ENCODE assay signal across 26 cellular contexts in genomic region chr1:178819123-178819522, GRCh38. TPM values are rescaled to one million over a fixed set of nuclear protein-coding genes. Genes with fewer than 3 reads are reported as not detected.
DNase-seq lines count a peak whose midpoint lies in the region; ATAC-seq and TF ChIP-seq lines count a peak whose summit lies in the region.
"Had no signal": no experiment of that assay in that cellular context is flagged by ENCODE, and none has a peak within 500 bp of the region (broad histone marks: within the 10 kb centered on the region; RNA-seq: fewer than 3 reads in every experiment).

No MANE protein-coding gene starts in this region.

- H3K9me3 ChIP-seq in IMR-90 (ENCODE audit: control insufficient read depth, insufficient read depth, low read length), result no peaks in the 10 kb centered on the region
- no peaks in the 10 kb centered on the region for H3K9me3 ChIP-seq in endodermal cell (ENCODE audit: control insufficient read depth, low read length)
- H3K9me3 ChIP-seq in neural progenitor cell (ENCODE audit: low read depth), result no peaks in the 10 kb centered on the region
- H3K9me3 ChIP-seq: lower lobe of right lung, psoas muscle, tibial artery had no signal

- no peak overlapping the region for H2BK5ac ChIP-seq in IMR-90 (ENCODE audit: low read depth, low read length, poor library complexity, severe bottlenecking)

- H3K4me3 ChIP-seq in IMR-90 (ENCODE audit: insufficient read depth, low read depth, low read length) (no peak overlapping the region), endodermal cell (ENCODE audit: low read length) (no peak overlapping the region), neural progenitor cell (no peak overlapping the region)
- H3K4me3 ChIP-seq: lower lobe of right lung, psoas muscle, tibial artery had no signal

- peaks cover 21% of the 10 kb centered on the region for H3K36me3 ChIP-seq in IMR-90 (ENCODE audit: control insufficient read depth, insufficient read depth, low read length)
- H3K36me3 ChIP-seq in endodermal cell (ENCODE audit: control insufficient read depth, insufficient read depth, low read length), result peaks cover 45% of the 10 kb centered on the region
- no peaks in the 10 kb centered on the region for H3K36me3 ChIP-seq in neural progenitor cell
- H3K36me3 ChIP-seq: lower lobe of right lung, tibial artery had no signal

- peaks cover 5% of the 10 kb centered on the region for H3K4me1 Mint-ChIP-seq in endodermal cell
- no peaks in the 10 kb centered on the region for H3K4me1 Mint-ChIP-seq in neural progenitor cell
- H3K4me1 Mint-ChIP-seq in activated CD8-positive, alpha-beta T cell treated with anti-CD3 and anti-CD28 coated beads for 36 hours (ENCODE audit: low read depth), result peaks cover 10% of the 10 kb centered on the region
- H3K4me1 Mint-ChIP-seq: neural crest cell had no signal

- peaks cover 14 to 16% of the 10 kb centered on the region in 2 experiments for H3K79me1 ChIP-seq in IMR-90 (ENCODE audit: low read depth in 1 of 2, low read length in 2 of 2)

- no peak overlapping the region for H2BK15ac ChIP-seq in IMR-90 (ENCODE audit: low read depth, low read length)

- TF ChIP-seq CTCF in IMR-90 (conservative IDR thresholded peaks at IDR 0.05; ENCODE audit: low read depth, low read length), result no peak
- no peak for TF ChIP-seq CTCF in endodermal cell (conservative IDR thresholded peaks at IDR 0.05)
- no peak for TF ChIP-seq CTCF in neural progenitor cell (IDR thresholded peaks at IDR 0.05)
- no peak for TF ChIP-seq CTCF in activated CD8-positive, alpha-beta T cell treated with anti-CD3 and anti-CD28 coated beads for 36 hours (IDR thresholded peaks at IDR 0.05)

- H3K27me3 Mint-ChIP-seq in endodermal cell (ENCODE audit: insufficient read depth), result no peaks in the 10 kb centered on the region
- H3K27me3 Mint-ChIP-seq in neural progenitor cell (ENCODE audit: insufficient read depth, low read depth), result no peaks in the 10 kb centered on the region
- no peaks in the 10 kb centered on the region for H3K27me3 Mint-ChIP-seq in activated CD8-positive, alpha-beta T cell treated with anti-CD3 and anti-CD28 coated beads for 36 hours
- H3K27me3 Mint-ChIP-seq: activated naive CD4-positive, alpha-beta T cell treated with anti-CD3 and anti-CD28 coated beads, Interleukin-2, amount 50 U/mL, for 24 hours; CD4-positive, alpha-beta T cell; stimulated activated naive CD8-positive, alpha-beta T cell treated with anti-CD3 and anti-CD28 coated beads, Interleukin-15, amount 100 ng/mL, for 72 hours had no signal

- H3K79me2 ChIP-seq in neural progenitor cell (ENCODE audit: low read depth), result no peaks in the 10 kb centered on the region

- no peak for TF ChIP-seq POLR2A in IMR-90 (IDR thresholded peaks at IDR 0.05; ENCODE audit: low read depth, low read length)

- WGBS in IMR-90 (ENCODE audit: extremely low coverage in 2 of 2, insufficient read length in 1 of 2), 2 experiments, result 80% methylated on average over 1 of the region's 4 CpGs; no CpG with 5 or more reads in 1 of the 2 experiments
- 88 to 89% methylated on average over 1 to 4 of the region's 4 CpGs for WGBS in endodermal cell (ENCODE audit: insufficient coverage in 1 of 2, insufficient read length in 1 of 2), 2 experiments

- no peak for ATAC-seq in IMR-90 (ENCODE audit: low read depth)
- ATAC-seq in HG03378 (IDR thresholded peaks at IDR 0.05; ENCODE audit: unreplicated experiment), result no peak
- ATAC-seq in activated CD8-positive, alpha-beta T cell treated with anti-CD3 and anti-CD28 coated beads for 36 hours, result no peak
- ATAC-seq: lower lobe of right lung; psoas muscle; stimulated activated naive CD8-positive, alpha-beta T cell treated with anti-CD3 and anti-CD28 coated beads, Interleukin-15, amount 100 ng/mL, for 72 hours had no signal

- H3K27ac Mint-ChIP-seq in endodermal cell (peak overlapping the region; percentile 74), neural progenitor cell (no peak overlapping the region)
- no peak overlapping the region for H3K27ac Mint-ChIP-seq in activated CD8-positive, alpha-beta T cell treated with anti-CD3 and anti-CD28 coated beads for 36 hours
- H3K27ac Mint-ChIP-seq: activated naive CD4-positive, alpha-beta T cell treated with anti-CD3 and anti-CD28 coated beads, Interleukin-2, amount 50 U/mL, for 24 hours; CD4-positive, alpha-beta T cell had no signal

- H3K4ac ChIP-seq in IMR-90 (ENCODE audit: low read depth, low read length), result no peak overlapping the region

- intact Hi-C loops in IMR-90 (cut with micrococcal nuclease), result no loop called here
- intact Hi-C loops in activated CD8-positive, alpha-beta T cell treated with anti-CD3 and anti-CD28 coated beads for 36 hours (cut with micrococcal nuclease), result no loop called here

- no peak overlapping the region for H4K8ac ChIP-seq in IMR-90 (ENCODE audit: low read depth in 2 of 2, low read length in 2 of 2)

- POLR2A ChIA-PET in IMR-90 (lab: Charles Lee; ENCODE audit: unreplicated experiment), result no interaction called here
- POLR2A ChIA-PET in activated CD8-positive, alpha-beta T cell treated with anti-CD3 and anti-CD28 coated beads for 36 hours (lab: Charles Lee), result no interaction called here

- no peak overlapping the region for H2BK120ac ChIP-seq in IMR-90 (ENCODE audit: low read depth, low read length)

- no peak for TF ChIP-seq RAD21 in IMR-90 (IDR thresholded peaks at IDR 0.05; ENCODE audit: low read length)

- CTCF ChIA-PET in IMR-90 (lab: Yijun Ruan, JAX), result interaction anchor here (0.6 kb wide), 1 partner anchor 110 kb away, joined by 3 read pairs; no protein-coding TSS in a partner anchor
- CTCF ChIA-PET in activated CD8-positive, alpha-beta T cell treated with anti-CD3 and anti-CD28 coated beads for 36 hours (lab: Charles Lee), result interaction anchor here (2.2 kb wide), 1 partner anchor 183 kb away, joined by 6 read pairs; no protein-coding TSS in a partner anchor

- H3K4me2 ChIP-seq in IMR-90 (ENCODE audit: low read depth, low read length) (no peak overlapping the region), neural progenitor cell (no peak overlapping the region)

- H3K27me3 ChIP-seq in IMR-90 (ENCODE audit: control insufficient read depth, insufficient read depth, low read length) (no peaks in the 10 kb centered on the region), endodermal cell (ENCODE audit: control insufficient read depth, insufficient read depth, low read length, poor library complexity, severe bottlenecking) (no peaks in the 10 kb centered on the region), neural progenitor cell (no peaks in the 10 kb centered on the region)
- H3K27me3 ChIP-seq: tibial artery had no signal

- H2AFZ ChIP-seq in IMR-90 (replicated peaks; ENCODE audit: low read length, poor library complexity) (no peak overlapping the region), neural progenitor cell (replicated peaks) (no peak overlapping the region)

- H3K36me3 Mint-ChIP-seq in endodermal cell (ENCODE audit: low read depth) (peaks cover 39% of the 10 kb centered on the region), neural progenitor cell (peaks cover 34% of the 10 kb centered on the region)
- peaks cover 14% of the 10 kb centered on the region for H3K36me3 Mint-ChIP-seq in activated CD8-positive, alpha-beta T cell treated with anti-CD3 and anti-CD28 coated beads for 36 hours (ENCODE audit: low read depth)

- no peak overlapping the region; the same call in 1 of the 2 replicates for H4K5ac ChIP-seq in IMR-90 (ENCODE audit: low read depth, low read length)

- H3K14ac ChIP-seq in IMR-90 (replicated peaks; ENCODE audit: low read depth, low read length), result 0 out of 2 replicates have a peak overlapping the region, but pooled peaks have one; percentile 9

- H3K23ac ChIP-seq in IMR-90 (ENCODE audit: low read depth, low read length), result no peak overlapping the region

- H3K18ac ChIP-seq in IMR-90 (ENCODE audit: low read depth, low read length), result no peak overlapping the region

- DNase-seq in NCI-H146 (lab: John Stamatoyannopoulos, UW) (peak; percentile 29), NCI-H146 treated with DMSO at 0.1 percent for 48 hours (lab: John Stamatoyannopoulos, UW; ENCODE audit: unreplicated experiment) (no peak), IMR-90 (peak; percentile 15), endodermal cell (peak; percentile 63), neural progenitor cell (ENCODE audit: low spot score) (peak; percentile 11), AG08395 (ENCODE audit: low spot score) (no peak)
- no peak for DNase-seq in activated CD8-positive, alpha-beta T cell treated with anti-CD3 and anti-CD28 coated beads for 36 hours
- DNase-seq: activated CD4-positive, alpha-beta T cell treated with anti-CD3 and anti-CD28 coated beads, Interleukin-2, amount 50 U/mL, for 1 hour; CD4-positive, alpha-beta T cell; cortex of kidney; DMS 273 treated with DMSO at 0.1 percent for 48 hours; kidney glomerular epithelial cell; lower lobe of right lung; NCI-H1436; NCI-H2171; NCI-H526; psoas muscle; RPMI8226; stimulated activated naive CD8-positive, alpha-beta T cell treated with anti-CD3 and anti-CD28 coated beads, Interleukin-15, amount 100 ng/mL, for 72 hours; tibial artery had no signal

- H2AK5ac ChIP-seq in IMR-90 (ENCODE audit: low read depth, low read length), result no peak overlapping the region

- no peak overlapping the region for H3K56ac ChIP-seq in IMR-90 (ENCODE audit: extremely low read depth, insufficient read depth, low read length)

- H3K9me3 Mint-ChIP-seq in endodermal cell (no peaks in the 10 kb centered on the region), neural progenitor cell (no peaks in the 10 kb centered on the region)
- no peaks in the 10 kb centered on the region for H3K9me3 Mint-ChIP-seq in activated CD8-positive, alpha-beta T cell treated with anti-CD3 and anti-CD28 coated beads for 36 hours
- H3K9me3 Mint-ChIP-seq: CD4-positive, alpha-beta T cell had no signal

- H2BK20ac ChIP-seq in IMR-90 (ENCODE audit: low read depth, low read length), result no peak overlapping the region

- no peak overlapping the region for H3K9ac ChIP-seq in IMR-90 (ENCODE audit: low read depth, low read length)
- no peak overlapping the region for H3K9ac ChIP-seq in endodermal cell (ENCODE audit: extremely low read depth, low read length, poor library complexity, severe bottlenecking)
- H3K9ac ChIP-seq in neural progenitor cell, result no peak overlapping the region

- H4K91ac ChIP-seq in IMR-90 (ENCODE audit: insufficient read depth, low read depth, low read length), result no peak overlapping the region

- BruUV-seq in IMR-90 (replicated peaks; lab: Mats Ljungman, UMichigan), result no TSS peak

- dilution Hi-C loops in IMR-90 (cut with HindIII; ENCODE audit: low sequenced_read_pairs, unreplicated experiment), result no loop called here

- H4K20me1 ChIP-seq in IMR-90 (ENCODE audit: insufficient read depth, low read length) (peaks cover 4% of the 10 kb centered on the region; the same call in 1 of the 2 replicates), neural progenitor cell (ENCODE audit: low read depth) (no peaks in the 10 kb centered on the region)

- H2AK9ac ChIP-seq in IMR-90 (replicated peaks; ENCODE audit: low read depth, low read length, poor library complexity), result no peak overlapping the region

- no peaks in the 10 kb centered on the region for H3F3A ChIP-seq in neural progenitor cell (ENCODE audit: low read depth)

- in situ Hi-C loops in IMR-90 (cut with MboI; ENCODE audit: low sequenced_read_pairs), result no loop called here

- 0 out of 2 replicates have a peak, but pooled peaks cover 2% of the 10 kb centered on the region for H3K9me1 ChIP-seq in IMR-90 (ENCODE audit: insufficient read depth, low read length)

- H3K4me3 Mint-ChIP-seq in endodermal cell (no peak overlapping the region), neural progenitor cell (no peak overlapping the region)
- H3K4me3 Mint-ChIP-seq in activated CD8-positive, alpha-beta T cell treated with anti-CD3 and anti-CD28 coated beads for 36 hours, result no peak overlapping the region
- H3K4me3 Mint-ChIP-seq: activated naive CD4-positive, alpha-beta T cell treated with anti-CD3 and anti-CD28 coated beads, Interleukin-2, amount 50 U/mL, for 24 hours; CD4-positive, alpha-beta T cell; neural crest cell; stimulated activated naive CD8-positive, alpha-beta T cell treated with anti-CD3 and anti-CD28 coated beads, Interleukin-15, amount 100 ng/mL, for 72 hours had no signal

- H3K27ac ChIP-seq in IMR-90 (ENCODE audit: insufficient read depth, low read length) (no peak overlapping the region), endodermal cell (ENCODE audit: low read depth, low read length) (no peak overlapping the region), neural progenitor cell (no peak overlapping the region)
- H3K27ac ChIP-seq: 22Rv1, lower lobe of right lung, psoas muscle, tibial artery, VCaP had no signal

- peaks cover 5% of the 10 kb centered on the region for H3K4me1 ChIP-seq in IMR-90 (ENCODE audit: control insufficient read depth, insufficient read depth, low read length)
- H3K4me1 ChIP-seq in endodermal cell (ENCODE audit: control insufficient read depth, insufficient read depth, low read length), result no peaks in the 10 kb centered on the region
- no peaks in the 10 kb centered on the region for H3K4me1 ChIP-seq in neural progenitor cell
- H3K4me1 ChIP-seq: lower lobe of right lung, psoas muscle, tibial artery had no signal

RNA-seq across cellular contexts. Expression of gene ANGPTL1, which starts 51.8 kb away (rescaled TPM):
- total RNA-seq in IMR-90 (2012; rRNA removed) (under 0.01 TPM in 1 of 2 replicates, not detected in the other), endodermal cell (not detected), neural progenitor cell (ENCODE audit: low replicate concordance) (not detected in 2 replicates)
- 0.03 and 0.04 TPM in 2 replicates for polyA plus RNA-seq in IMR-90 (2012; rRNA removed)
- polyA plus RNA-seq in IMR-90 (2012; cell fraction: cytosol; rRNA removed), result 0.01 and 0.03 TPM in 2 replicates
- 0.06 TPM in 1 of 2 replicates, not detected in the other for polyA plus RNA-seq in IMR-90 (2012; cell fraction: nucleus; rRNA removed; ENCODE audit: low replicate concordance)
- 1.2 TPM for polyA plus RNA-seq in endodermal cell (2013, experiment 1 of 2)
- 0.99 TPM for polyA plus RNA-seq in endodermal cell (2013, experiment 2 of 2)
- total RNA-seq in activated CD8-positive, alpha-beta T cell treated with anti-CD3 and anti-CD28 coated beads for 36 hours, result not detected
- total RNA-seq: CD4-positive, alpha-beta T cell; H1 had no signal
- polyA plus RNA-seq: H1 had no signal

Comparison
In these comparisons a context has a peak if more than half of its experiments do, and no peak if none do; other contexts are left out.
1. DNase-seq: peak in NCI-H146 (single experiment), IMR-90 (single experiment), endodermal cell (single experiment) and neural progenitor cell (single experiment); none in NCI-H146 treated with DMSO at 0.1 percent for 48 hours (single experiment), AG08395 (single experiment) and activated CD8-positive, alpha-beta T cell treated with anti-CD3 and anti-CD28 coated beads for 36 hours (single experiment).